In the genomic region with DNA sequence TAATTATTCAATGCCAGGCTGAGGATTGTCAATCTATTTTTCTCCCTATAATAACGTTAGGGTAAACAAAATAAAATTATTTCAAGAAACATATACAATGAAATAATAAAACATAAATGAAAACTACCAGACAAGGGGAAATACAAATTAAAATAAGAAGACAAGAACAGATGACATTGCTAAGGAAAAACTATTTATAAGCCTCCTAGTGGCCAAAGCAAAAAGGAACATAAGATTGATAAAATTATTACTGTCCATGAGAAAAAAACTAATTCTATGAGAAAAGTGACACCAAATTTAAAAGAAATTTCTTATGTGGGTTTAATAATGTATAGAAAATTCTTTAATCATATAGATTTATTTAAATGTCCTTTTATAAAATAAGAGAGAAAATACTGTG, we compare ENCODE assay signal across 19 cellular contexts.
DNase-seq lines count a peak whose midpoint lies in the region; ATAC-seq and TF ChIP-seq lines count a peak whose summit lies in the region.
"Had no signal": no experiment of that assay in that cellular context is flagged by ENCODE, and none has a peak within 500 bp of the region (broad histone marks: within the 10 kb centered on the region; RNA-seq: fewer than 3 reads in every experiment).

No MANE protein-coding gene starts in this region.

- CTCF ChIA-PET in AG04449 (lab: Yijun Ruan, JAX), result interaction anchor here (1.2 to 4.1 kb wide), 4 partner anchors 15 to 644 kb away, joined by 3 to 27 read pairs (median 8); no protein-coding TSS in a partner anchor
- CTCF ChIA-PET in activated CD8-positive, alpha-beta memory T cell treated with anti-CD3 and anti-CD28 coated beads, Interleukin-2, amount 10 ng/mL, durations not matched to agents 7 days and 5 days (lab: Charles Lee), result interaction anchor here (1.4 kb wide), 1 partner anchor 16 kb away, joined by 5 read pairs; no protein-coding TSS in a partner anchor

- no peak for ATAC-seq in HG02884 (IDR thresholded peaks at IDR 0.05; ENCODE audit: unreplicated experiment)
- ATAC-seq in GM19452 (IDR thresholded peaks at IDR 0.05; ENCODE audit: unreplicated experiment), result no peak
- ATAC-seq in activated CD8-positive, alpha-beta memory T cell treated with anti-CD3 and anti-CD28 coated beads, Interleukin-2, amount 10 ng/mL, durations not matched to agents 7 days and 5 days, result no peak
- ATAC-seq: natural killer cell had no signal

- no peak overlapping the region for H3K27ac ChIP-seq in VCaP
- H3K27ac ChIP-seq: colonic mucosa, epithelial cell of prostate had no signal

- no peak overlapping the region for H3K4me3 Mint-ChIP-seq in mesothelial cell of epicardium
- H3K4me3 Mint-ChIP-seq in activated CD8-positive, alpha-beta memory T cell treated with anti-CD3 and anti-CD28 coated beads, Interleukin-2, amount 10 ng/mL, durations not matched to agents 7 days and 5 days, result no peak overlapping the region
- H3K4me3 Mint-ChIP-seq: activated B cell treated with CpG ODN at 0.5 μM for 24 hours, CD14-positive monocyte, memory B cell, natural killer cell had no signal

- peaks cover 15% of the 10 kb centered on the region for H3K27me3 Mint-ChIP-seq in mesothelial cell of epicardium (ENCODE audit: low read depth)
- H3K27me3 Mint-ChIP-seq in activated CD8-positive, alpha-beta memory T cell treated with anti-CD3 and anti-CD28 coated beads, Interleukin-2, amount 10 ng/mL, durations not matched to agents 7 days and 5 days, result no peaks in the 10 kb centered on the region
- H3K27me3 Mint-ChIP-seq: activated B cell treated with CpG ODN at 0.5 μM for 24 hours, memory B cell had no signal

- POLR2A ChIA-PET in AG04449 (lab: Yijun Ruan, JAX), result no interaction called here

- no peak overlapping the region for H3K4me3 ChIP-seq in AG04449 (ENCODE audit: low read depth, low read length)
- H3K4me3 ChIP-seq: colonic mucosa had no signal

- peaks cover 13% of the 10 kb centered on the region for H3K9me3 Mint-ChIP-seq in mesothelial cell of epicardium
- H3K9me3 Mint-ChIP-seq in activated CD8-positive, alpha-beta memory T cell treated with anti-CD3 and anti-CD28 coated beads, Interleukin-2, amount 10 ng/mL, durations not matched to agents 7 days and 5 days (ENCODE audit: low read depth), result peaks cover 3% of the 10 kb centered on the region
- H3K9me3 Mint-ChIP-seq: activated B cell treated with CpG ODN at 0.5 μM for 24 hours, natural killer cell had no signal

- TF ChIP-seq CTCF in AG04449 (IDR thresholded peaks at IDR 0.05; ENCODE audit: insufficient read depth, low read length, missing control alignments) (peak; percentile 9), VCaP (conservative IDR thresholded peaks at IDR 0.05) (peak; percentile 55), mesothelial cell of epicardium (IDR thresholded peaks at IDR 0.05; ENCODE audit: unreplicated experiment) (peak; percentile 63)

- H3K4me1 Mint-ChIP-seq in mesothelial cell of epicardium, result peaks cover 2% of the 10 kb centered on the region
- H3K4me1 Mint-ChIP-seq in activated CD8-positive, alpha-beta memory T cell treated with anti-CD3 and anti-CD28 coated beads, Interleukin-2, amount 10 ng/mL, durations not matched to agents 7 days and 5 days, result no peaks in the 10 kb centered on the region
- H3K4me1 Mint-ChIP-seq: activated B cell treated with CpG ODN at 0.5 μM for 24 hours, CD14-positive monocyte, memory B cell, natural killer cell had no signal

- H3K36me3 Mint-ChIP-seq in mesothelial cell of epicardium, result no peaks in the 10 kb centered on the region
- no peaks in the 10 kb centered on the region for H3K36me3 Mint-ChIP-seq in activated CD8-positive, alpha-beta memory T cell treated with anti-CD3 and anti-CD28 coated beads, Interleukin-2, amount 10 ng/mL, durations not matched to agents 7 days and 5 days
- H3K36me3 Mint-ChIP-seq: CD14-positive monocyte, memory B cell, natural killer cell had no signal

- no peak overlapping the region for H3K27ac Mint-ChIP-seq in mesothelial cell of epicardium
- H3K27ac Mint-ChIP-seq in activated CD8-positive, alpha-beta memory T cell treated with anti-CD3 and anti-CD28 coated beads, Interleukin-2, amount 10 ng/mL, durations not matched to agents 7 days and 5 days, result no peak overlapping the region
- H3K27ac Mint-ChIP-seq: activated B cell treated with CpG ODN at 0.5 μM for 24 hours, CD14-positive monocyte, memory B cell, natural killer cell had no signal

- DNase-seq in AG04449 (ENCODE audit: low read depth, low spot score), result no peak
- peak; percentile 32 for DNase-seq in ELR (ENCODE audit: low read depth)
- no peak for DNase-seq in mesothelial cell of epicardium (ENCODE audit: low spot score in 2 of 2, unreplicated experiment in 2 of 2)
- no peak for DNase-seq in activated CD8-positive, alpha-beta memory T cell treated with anti-CD3 and anti-CD28 coated beads, Interleukin-2, amount 10 ng/mL, durations not matched to agents 7 days and 5 days
- DNase-seq: activated B cell treated with CpG ODN at 0.5 μM for 24 hours; activated effector memory CD4-positive, alpha-beta T cell treated with Interleukin-2 at 50 U/mL for 16 hours; colonic mucosa; natural killer cell; NCI-H1436; NCI-H345; SHP77 treated with DMSO at 0.1 percent for 48 hours; stimulated activated CD4-positive, alpha-beta T cell treated with anti-CD3 and anti-CD28 coated beads, Interleukin-1b, Interleukin-23, amount 100 ng/mL, for 48 hours; T-helper 2 cell had no signal

Comparison
In these comparisons a context has a peak if more than half of its experiments do, and no peak if none do; other contexts are left out.
1. CTCF ChIP-seq: peak in every context shown above with its lines; median percentile 63 in mesothelial cell of epicardium; 55 in VCaP; 9 in AG04449.